7 cellular contexts compared by ENCODE assay signal in genomic region chr17:6843241-6843890, GRCh38. TPM values are rescaled to one million over a fixed set of nuclear protein-coding genes. Genes with fewer than 3 reads are reported as not detected.
DNase-seq lines count a peak whose midpoint lies in the region; ATAC-seq and TF ChIP-seq lines count a peak whose summit lies in the region.

No MANE protein-coding gene starts in this region.

- no peak overlapping the region for H3K27ac ChIP-seq in ascending aorta
- no peak overlapping the region for H3K27ac ChIP-seq in upper lobe of left lung

- CTCF ChIA-PET in GM10248 (lab: Yijun Ruan, JAX), result interaction anchor here (0.8 to 3.5 kb wide), 45 partner anchors 10 to 298 kb away, joined by 3 to 87 read pairs (median 4); partner anchors contain the start of genes ALOX12, SLC16A11, SLC16A13 and TEKT1

- no peaks in the 10 kb centered on the region for H3K36me3 ChIP-seq in ascending aorta
- no peaks in the 10 kb centered on the region for H3K36me3 ChIP-seq in upper lobe of left lung

- intact Hi-C loops in ascending aorta (cut with DNase I), result loop anchor here (5.0 kb wide), 1 partner anchor 179 kb away; the partner anchor contains the start of gene BCL6B

- no peak overlapping the region for H3K4me3 ChIP-seq in ascending aorta
- no peak overlapping the region for H3K4me3 ChIP-seq in upper lobe of left lung

- H3K9me3 ChIP-seq in ascending aorta (no peaks in the 10 kb centered on the region), upper lobe of left lung (no peaks in the 10 kb centered on the region)

- no peaks in the 10 kb centered on the region for H3K4me1 ChIP-seq in ascending aorta
- no peaks in the 10 kb centered on the region for H3K4me1 ChIP-seq in upper lobe of left lung

- WGBS in upper lobe of left lung, 2 donors, result 25 to 28% methylated on average over 8 of the region's 8 CpGs

- peak in 1 of 2 donors; percentile 45 for ATAC-seq in upper lobe of left lung (ENCODE audit: low FRiP score in 2 of 2)

- TF ChIP-seq EP300 in upper lobe of left lung (IDR thresholded peaks at IDR 0.05), result no peak

- no peak for TF ChIP-seq POLR2A in upper lobe of left lung (IDR thresholded peaks at IDR 0.05)

- TF ChIP-seq CTCF in GM10248 (IDR thresholded peaks at IDR 0.05; ENCODE audit: control extremely low read depth, extremely low read depth, low read depth, missing control alignments), result peak; percentile 47
- TF ChIP-seq CTCF in ascending aorta (IDR thresholded peaks at IDR 0.05), result peak; percentile 14 to 43 (median 22)
- peak; percentile 23 to 49 (median 44) for TF ChIP-seq CTCF in upper lobe of left lung (IDR thresholded peaks at IDR 0.05)

- DNase-seq in GM10248 (ENCODE audit: extremely low spot score) (peak; percentile 47), NCI-H1092 treated with DMSO at 0.1 percent for 48 hours (lab: John Stamatoyannopoulos, UW) (peak; percentile 16), ascending aorta (ENCODE audit: low spot score in 2 of 2) (no peak), inferior parietal cortex (ENCODE audit: extremely low spot score) (peak; percentile 78), upper lobe of left lung (no peak)
- DNase-seq in activated CD4-positive, alpha-beta T cell treated with anti-CD3 and anti-CD28 coated beads, Interleukin-2, amount 50 U/mL, for 4 hours, result no peak
- DNase-seq in stimulated activated CD4-positive, alpha-beta T cell treated with anti-CD3 and anti-CD28 coated beads, Interleukin-15, amount 100 ng/mL, for 24 hours, result no peak

- H3K27me3 ChIP-seq in ascending aorta, result no peaks in the 10 kb centered on the region
- no peaks in the 10 kb centered on the region for H3K27me3 ChIP-seq in upper lobe of left lung

- POLR2A ChIA-PET in GM10248 (lab: Yijun Ruan, JAX), result no interaction called here

RNA-seq across cellular contexts. Expression of gene TEKT1, which starts 11.8 kb away (rescaled TPM):
- total RNA-seq in ascending aorta, result not detected
- total RNA-seq in upper lobe of left lung, result 10 to 100 TPM in 1 of 6 donors, 1 to 10 TPM in 4, under 1 TPM in 1; 0.54 to 25.6 (median 4.6) TPM

Comparison
In these comparisons a context has a peak if more than half of its experiments do, and no peak if none do; other contexts are left out.
1. DNase-seq: peak in GM10248 (single experiment), NCI-H1092 treated with DMSO at 0.1 percent for 48 hours (single experiment) and inferior parietal cortex (single experiment); none in ascending aorta (0 of 2), upper lobe of left lung (0 of 2), activated CD4-positive, alpha-beta T cell treated with anti-CD3 and anti-CD28 coated beads, Interleukin-2, amount 50 U/mL, for 4 hours (0 of 2) and stimulated activated CD4-positive, alpha-beta T cell treated with anti-CD3 and anti-CD28 coated beads, Interleukin-15, amount 100 ng/mL, for 24 hours (single experiment).
2. Peak in every context shown above with its lines, with median percentiles within 50 percentile points of each other: CTCF ChIP-seq.